In genomic region chr17:41500131-41500911, GRCh38 we compare ENCODE assay signal across 14 cellular contexts. TPM values are rescaled to one million over a fixed set of nuclear protein-coding genes. Genes with fewer than 3 reads are reported as not detected.
DNase-seq lines count a peak whose midpoint lies in the region; ATAC-seq and TF ChIP-seq lines count a peak whose summit lies in the region.
"Had no signal": no experiment of that assay in that cellular context is flagged by ENCODE, and none has a peak within 500 bp of the region (broad histone marks: within the 10 kb centered on the region; RNA-seq: fewer than 3 reads in every experiment).

No MANE protein-coding gene starts in this region.

- no peaks in the 10 kb centered on the region for H3K9me3 ChIP-seq in SK-N-SH
- H3K9me3 ChIP-seq in esophagus squamous epithelium, result no peaks in the 10 kb centered on the region
- H3K9me3 ChIP-seq in spleen, result no peaks in the 10 kb centered on the region
- H3K9me3 ChIP-seq: transverse colon had no signal

- no peak for TF ChIP-seq RAD21 in SK-N-SH (IDR thresholded peaks at IDR 0.05; ENCODE audit: low read length)

- TF ChIP-seq CTCF in SK-N-SH (IDR thresholded peaks at IDR 0.05) (no peak), esophagus squamous epithelium (IDR thresholded peaks at IDR 0.05) (no peak), spleen (IDR thresholded peaks at IDR 0.05 in 8 of 11, conservative IDR thresholded peaks at IDR 0.05 in 3 of 11) (no peak), glutamatergic neuron (IDR thresholded peaks at IDR 0.05; ENCODE audit: partially characterized antibody, unreplicated experiment) (no peak)

- no peaks in the 10 kb centered on the region for H3K36me3 ChIP-seq in SK-N-SH (replicated peaks in 1 of 2; ENCODE audit: control insufficient read depth in 1 of 2, insufficient read depth in 2 of 2, low read length in 1 of 2)
- peaks cover 0 to 42% (median 0%) of the 10 kb centered on the region in 3 donors for H3K36me3 ChIP-seq in esophagus squamous epithelium
- no peaks in the 10 kb centered on the region for H3K36me3 ChIP-seq in spleen
- H3K36me3 ChIP-seq: transverse colon, WERI-Rb-1 had no signal

- peak overlapping the region; percentile 35 for H3K9ac ChIP-seq in SK-N-SH

- no peak for ATAC-seq in HG02973 (IDR thresholded peaks at IDR 0.05; ENCODE audit: unreplicated experiment)

- H3K4me2 ChIP-seq in SK-N-SH, result peak overlapping the region; percentile 59

- intact Hi-C loops in esophagus squamous epithelium (cut with DNase I), result no loop called here
- intact Hi-C loops in spleen (cut with DNase I; ENCODE audit: low total_unique reads), result no loop called here

- no peak overlapping the region for H3K27ac Mint-ChIP-seq in glutamatergic neuron (ENCODE audit: unreplicated experiment)

- H3K4me3 ChIP-seq in SK-N-SH (ENCODE audit: low read depth in 2 of 2, low read length in 1 of 2) (no peak overlapping the region), esophagus squamous epithelium (peak overlapping the region in 2 of 4 donors; percentile 52 to 54), spleen (peak overlapping the region in 1 of 8 donors; percentile 13)
- H3K4me3 ChIP-seq: transverse colon had no signal

- H3K79me2 ChIP-seq in SK-N-SH (ENCODE audit: insufficient read depth), result no peaks in the 10 kb centered on the region

- POLR2A ChIA-PET in SK-N-SH (lab: Yijun Ruan, JAX), result no interaction called here

- TF ChIP-seq EP300 in SK-N-SH (IDR thresholded peaks at IDR 0.05; ENCODE audit: borderline replicate concordance in 1 of 2, low read depth in 1 of 2, low read length in 1 of 2), result no peak; a peak in 1 of 4 replicates

- H2AFZ ChIP-seq in SK-N-SH (ENCODE audit: low read depth), result no peak overlapping the region

- no peaks in the 10 kb centered on the region for H3K9me2 ChIP-seq in SK-N-SH

- H3K27me3 Mint-ChIP-seq in glutamatergic neuron (ENCODE audit: unreplicated experiment), result peaks cover 12% of the 10 kb centered on the region

- H3K4me1 Mint-ChIP-seq in glutamatergic neuron (ENCODE audit: low read depth, unreplicated experiment), result no peaks in the 10 kb centered on the region

- peaks cover 1% of the 10 kb centered on the region for H3K9me3 Mint-ChIP-seq in glutamatergic neuron (ENCODE audit: unreplicated experiment)

- no peaks in the 10 kb centered on the region for H3K27me3 ChIP-seq in SK-N-SH (ENCODE audit: insufficient read depth)
- H3K27me3 ChIP-seq in esophagus squamous epithelium, result peaks cover 0 to 7% (median 0%) of the 10 kb centered on the region in 4 donors
- peaks cover 0 to 15% (median 0%) of the 10 kb centered on the region in 7 donors for H3K27me3 ChIP-seq in spleen (replicated peaks in 1 of 7)
- H3K27me3 ChIP-seq: transverse colon had no signal

- peak; percentile 28 for DNase-seq in NOMO-1 treated with DMSO at 0.1 percent for 48 hours (lab: John Stamatoyannopoulos, UW; ENCODE audit: unreplicated experiment)
- DNase-seq in NOMO-1 (lab: John Stamatoyannopoulos, UW; ENCODE audit: unreplicated experiment in 2 of 2), result no peak
- DNase-seq in SK-N-SH, result no peak
- no peak for DNase-seq in esophagus squamous epithelium (lab: John Stamatoyannopoulos, UW)
- no peak for DNase-seq in spleen
- DNase-seq in activated T-cell treated with anti-CD3 and anti-CD28 coated beads, Interleukin-2, amount 50 U/mL, for 1 hour, result no peak
- DNase-seq in glutamatergic neuron, result no peak
- DNase-seq: hippocampal formation, naive B cell, transverse colon, WERI-Rb-1 had no signal

- no peaks in the 10 kb centered on the region for H4K20me1 ChIP-seq in SK-N-SH (ENCODE audit: insufficient read depth)

- H3K4me1 ChIP-seq in SK-N-SH (ENCODE audit: control insufficient read depth in 1 of 2, insufficient read depth in 2 of 2, low read depth in 1 of 2, low read length in 1 of 2) (peaks cover 9 to 19% of the 10 kb centered on the region in 2 experiments; a peak in 3 of 4 replicates), esophagus squamous epithelium (peaks cover 4 to 94% (median 21%) of the 10 kb centered on the region in 3 donors), spleen (peaks cover 0 to 47% (median 14%) of the 10 kb centered on the region in 6 donors)
- H3K4me1 ChIP-seq: transverse colon had no signal

- H3K4me3 Mint-ChIP-seq in glutamatergic neuron (ENCODE audit: unreplicated experiment), result no peak overlapping the region
- H3K4me3 Mint-ChIP-seq: naive B cell had no signal

- CTCF ChIA-PET in SK-N-SH (lab: Yijun Ruan, JAX), result interaction anchor here (0.7 to 1.1 kb wide), 4 partner anchors 25 to 148 kb away, joined by 3 to 4 read pairs (median 3); no protein-coding TSS in a partner anchor

- peak overlapping the region in 1 of 2 experiments; percentile 30; a peak in 2 of 4 replicates for H3K27ac ChIP-seq in SK-N-SH (ENCODE audit: low read depth in 2 of 2, low read length in 1 of 2)
- H3K27ac ChIP-seq in esophagus squamous epithelium, result peak overlapping the region in 3 of 4 donors; percentile 77 to 92 (median 87)
- H3K27ac ChIP-seq in spleen, result peak overlapping the region in 6 of 8 donors; percentile 43 to 98 (median 88)
- H3K27ac ChIP-seq: transverse colon, WERI-Rb-1 had no signal

- H3F3A ChIP-seq in SK-N-SH (replicated peaks; ENCODE audit: insufficient read depth), result peaks cover 4% of the 10 kb centered on the region

- peak in 1 of 4 donors; percentile 16 for TF ChIP-seq POLR2A in esophagus squamous epithelium (IDR thresholded peaks at IDR 0.05)
- TF ChIP-seq POLR2A in spleen (IDR thresholded peaks at IDR 0.05), result no peak

- H3K36me3 Mint-ChIP-seq in glutamatergic neuron (ENCODE audit: unreplicated experiment), result no peaks in the 10 kb centered on the region
- H3K36me3 Mint-ChIP-seq: naive B cell had no signal

- 64% methylated on average over 15 of the region's 15 CpGs for WGBS in SK-N-SH (ENCODE audit: low lambda C conversion rate)
- WGBS in esophagus squamous epithelium, 2 donors, result 35 to 63% methylated on average over 12 to 14 of the region's 15 CpGs
- WGBS in spleen, 5 donors, result 64 to 79% (median 67%) methylated on average over 15 of the region's 15 CpGs

TF ChIP-seq in SK-N-SH, 30 proteins besides CTCF, POLR2A, EP300 and RAD21:
- peak; percentile 29; the same call in 1 of the 2 replicates for TF ChIP-seq NFIC (IDR thresholded peaks at IDR 0.05; ENCODE audit: borderline replicate concordance)
- TF ChIP-seq FOSL2 (IDR thresholded peaks at IDR 0.05; ENCODE audit: borderline replicate concordance, low read depth), result peak; percentile 37; the same call in 1 of the 2 replicates
- TF ChIP-seq, protein P1, sequence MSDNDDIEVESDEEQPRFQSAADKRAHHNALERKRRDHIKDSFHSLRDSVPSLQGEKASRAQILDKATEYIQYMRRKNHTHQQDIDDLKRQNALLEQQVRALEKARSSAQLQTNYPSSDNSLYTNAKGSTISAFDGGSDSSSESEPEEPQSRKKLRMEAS (IDR thresholded peaks at IDR 0.05; ENCODE audit: low read depth), result 0 out of 2 replicates have a peak, but pooled peaks have one; percentile 9
- no peak for TF ChIP-seq USF1 (IDR thresholded peaks at IDR 0.05; ENCODE audit: borderline replicate concordance, low read depth)
- TF ChIP-seq POLR2AphosphoS5 (IDR thresholded peaks at IDR 0.05; ENCODE audit: low read depth, low read length), result no peak

RNA-seq across cellular contexts. Expression of gene KRT13, which starts 5.1 kb away (rescaled TPM):
- polyA plus RNA-seq in SK-N-SH (2012; rRNA removed) (0.39 and 0.67 TPM in 2 replicates), spleen (10 to 100 TPM in 1 of 3 donors, 1 to 10 TPM in 2; 1.6 to 26.4 (median 3.8) TPM)
- 0.06 and 0.37 TPM in 2 replicates for polyA plus RNA-seq in SK-N-SH (2012; cell fraction: cytosol; rRNA removed)
- polyA plus RNA-seq in SK-N-SH (2012; cell fraction: nucleus; rRNA removed), result 1.3 TPM in 2 replicates
- total RNA-seq in esophagus squamous epithelium (over 10,000 TPM; 27,182 to 79,363 (median 33,601) TPM), spleen (not detected), glutamatergic neuron (ENCODE audit: unreplicated experiment) (not detected)
- total RNA-seq: A673, NCI-H460 had no signal

RNA-seq across cellular contexts. Expression of gene KRT36, which starts 10.6 kb away (rescaled TPM):
- polyA plus RNA-seq in SK-N-SH (2012; rRNA removed), result not detected in 2 replicates
- not detected in 2 replicates for polyA plus RNA-seq in SK-N-SH (2012; cell fraction: cytosol; rRNA removed)
- polyA plus RNA-seq in SK-N-SH (2012; cell fraction: nucleus; rRNA removed), result not detected in 2 replicates
- total RNA-seq in esophagus squamous epithelium, result under 1 TPM in 1 of 4 donors, not detected in 3; 0.38 TPM
- 1 to 10 TPM in 2 of 7 donors, under 1 TPM in 4, not detected in 1; 0.27 to 2.7 (median 0.44) TPM for total RNA-seq in spleen
- polyA plus RNA-seq in spleen, result under 1 TPM; 0.20 to 0.51 (median 0.22) TPM
- not detected for total RNA-seq in glutamatergic neuron (ENCODE audit: unreplicated experiment)
- total RNA-seq: A673, NCI-H460, transverse colon had no signal

RNA-seq across cellular contexts. Expression of gene KRT15, which starts 18.4 kb away (rescaled TPM):
- polyA plus RNA-seq in SK-N-SH (2012; rRNA removed) (16.9 and 17.0 TPM in 2 replicates), spleen (1 to 10 TPM in 1 of 3 donors, under 1 TPM in 2; 0.07 to 1.3 (median 0.11) TPM)
- 9.7 and 12.7 TPM in 2 replicates for polyA plus RNA-seq in SK-N-SH (2012; cell fraction: cytosol; rRNA removed)
- 33.8 and 36.0 TPM in 2 replicates for polyA plus RNA-seq in SK-N-SH (2012; cell fraction: nucleus; rRNA removed)
- total RNA-seq in esophagus squamous epithelium (1,000 to 10,000 TPM in 3 of 4 donors, 100 to 1,000 TPM in 1; 743 to 2,833 (median 2,484) TPM), spleen (not detected), glutamatergic neuron (ENCODE audit: unreplicated experiment) (not detected)
- total RNA-seq: A673 had no signal

RNA-seq across cellular contexts. Expression of gene KRT35, which starts 19.4 kb away (rescaled TPM):
- polyA plus RNA-seq in SK-N-SH (2012; rRNA removed) (not detected in 2 replicates), spleen (under 1 TPM in 1 of 3 donors, not detected in 2; 0.19 TPM)
- polyA plus RNA-seq in SK-N-SH (2012; cell fraction: cytosol; rRNA removed), result not detected in 2 replicates
- polyA plus RNA-seq in SK-N-SH (2012; cell fraction: nucleus; rRNA removed), result not detected in 2 replicates
- total RNA-seq in esophagus squamous epithelium (not detected), spleen (under 1 TPM in 1 of 7 donors, not detected in 6; 0.19 TPM), glutamatergic neuron (ENCODE audit: unreplicated experiment) (not detected)
- total RNA-seq: A673, NCI-H460, transverse colon had no signal

RNA-seq across cellular contexts. Expression of gene KRT19, which starts 27.8 kb away (rescaled TPM):
- 1.8 and 2.5 TPM in 2 replicates for polyA plus RNA-seq in SK-N-SH (2012; rRNA removed)
- polyA plus RNA-seq in SK-N-SH (2012; cell fraction: cytosol; rRNA removed), result 1.7 and 2.3 TPM in 2 replicates
- 0.88 and 1.5 TPM in 2 replicates for polyA plus RNA-seq in SK-N-SH (2012; cell fraction: nucleus; rRNA removed)
- total RNA-seq in esophagus squamous epithelium, result 1,000 to 10,000 TPM in 2 of 4 donors, 100 to 1,000 TPM in 2; 589 to 1,442 (median 1,001) TPM
- 1 to 10 TPM in 3 of 7 donors, under 1 TPM in 3, not detected in 1; 0.44 to 2.8 (median 0.83) TPM for total RNA-seq in spleen
- polyA plus RNA-seq in spleen, result 1 to 10 TPM in 2 of 3 donors, under 1 TPM in 1; 0.20 to 3.9 (median 1.9) TPM
- 0.69 TPM for total RNA-seq in glutamatergic neuron (ENCODE audit: unreplicated experiment)

Comparison
In these comparisons a context has a peak if more than half of its experiments do, and no peak if none do; other contexts are left out.
1. RNA of gene KRT13, which starts 5.1 kb away (total RNA-seq): 27,182 to 79,363 TPM in esophagus squamous epithelium; not detected in spleen and not detected in glutamatergic neuron (single experiment); every median in the first group is over 1,000 times any median in the second.
2. RNA of gene KRT15, which starts 18.4 kb away (total RNA-seq): 743 to 2,833 TPM in esophagus squamous epithelium; not detected in spleen and not detected in glutamatergic neuron (single experiment); every median in the first group is over 100 times any median in the second.